In the genomic region with DNA sequence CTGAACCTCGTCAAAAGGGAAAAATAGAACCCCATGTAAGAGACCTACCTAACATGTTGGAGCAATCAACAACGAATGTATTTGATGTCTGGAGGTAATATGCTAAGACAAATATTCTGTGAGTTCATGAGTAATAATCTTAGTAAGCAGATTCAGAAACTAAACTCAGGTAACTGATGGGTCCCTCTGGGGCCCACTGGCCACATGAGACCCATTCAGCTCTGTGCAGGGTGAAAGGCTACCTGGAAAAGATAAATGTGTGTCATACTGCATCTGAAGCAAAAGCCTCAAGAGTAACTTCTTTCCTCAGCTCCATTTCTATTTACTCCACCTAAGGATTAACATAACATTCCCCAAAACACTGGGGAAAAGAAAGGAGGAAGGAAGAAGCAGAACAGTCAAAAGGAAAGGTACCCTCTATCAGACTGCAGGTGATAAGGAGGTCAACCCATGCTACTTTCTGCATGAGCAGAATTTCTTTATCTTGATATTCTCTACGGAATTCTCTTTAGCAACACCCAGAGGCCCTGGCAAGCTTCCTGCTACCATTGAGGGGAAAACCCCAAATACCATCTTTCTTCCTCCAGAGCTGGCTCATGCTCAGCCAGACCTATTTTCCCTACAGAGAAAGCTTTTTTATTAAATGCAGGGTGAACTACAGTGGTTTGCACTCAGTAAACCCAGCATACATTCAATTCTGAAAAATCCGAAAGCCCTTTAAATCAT, we compare ENCODE assay signal across 13 cellular contexts. TPM values are rescaled to one million over a fixed set of nuclear protein-coding genes. Genes with fewer than 3 reads are reported as not detected.
DNase-seq lines count a peak whose midpoint lies in the region; ATAC-seq and TF ChIP-seq lines count a peak whose summit lies in the region.
"Had no signal": no experiment of that assay in that cellular context is flagged by ENCODE, and none has a peak within 500 bp of the region (broad histone marks: within the 10 kb centered on the region; RNA-seq: fewer than 3 reads in every experiment).

No MANE protein-coding gene starts in this region.

- H3K27me3 Mint-ChIP-seq in activated naive CD8-positive, alpha-beta T cell treated with anti-CD3 and anti-CD28 coated beads, Interleukin-2, amount 50 U/mL, for 24 hours: no peaks in the 10 kb centered on the region
- H3K27me3 Mint-ChIP-seq in activated naive CD8-positive, alpha-beta T cell treated with anti-CD3 and anti-CD28 coated beads for 36 hours: no peaks in the 10 kb centered on the region
- no peaks in the 10 kb centered on the region for H3K27me3 Mint-ChIP-seq in activated B cell treated with CpG ODN at 0.5 μM for 24 hours
- H3K27me3 Mint-ChIP-seq: naive thymus-derived CD4-positive, alpha-beta T cell had no signal

- intact Hi-C loops in activated B cell treated with CpG ODN at 0.5 μM for 24 hours (cut with micrococcal nuclease): loop anchor here (1.0 kb wide), 1 partner anchor 62 kb away; no protein-coding TSS in a partner anchor

- H3K4me1 Mint-ChIP-seq in activated naive CD8-positive, alpha-beta T cell treated with anti-CD3 and anti-CD28 coated beads, Interleukin-2, amount 50 U/mL, for 24 hours: no peaks in the 10 kb centered on the region
- H3K4me1 Mint-ChIP-seq in activated naive CD8-positive, alpha-beta T cell treated with anti-CD3 and anti-CD28 coated beads for 36 hours: no peaks in the 10 kb centered on the region
- peaks cover 35% of the 10 kb centered on the region for H3K4me1 Mint-ChIP-seq in activated B cell treated with CpG ODN at 0.5 μM for 24 hours
- H3K4me1 Mint-ChIP-seq: naive thymus-derived CD4-positive, alpha-beta T cell had no signal

- no peak overlapping the region for H3K4me3 Mint-ChIP-seq in activated naive CD8-positive, alpha-beta T cell treated with anti-CD3 and anti-CD28 coated beads, Interleukin-2, amount 50 U/mL, for 24 hours
- H3K4me3 Mint-ChIP-seq in activated naive CD8-positive, alpha-beta T cell treated with anti-CD3 and anti-CD28 coated beads for 36 hours: no peak overlapping the region
- no peak overlapping the region for H3K4me3 Mint-ChIP-seq in activated B cell treated with CpG ODN at 0.5 μM for 24 hours
- H3K4me3 Mint-ChIP-seq: naive thymus-derived CD4-positive, alpha-beta T cell had no signal

- no peak for DNase-seq in activated naive CD8-positive, alpha-beta T cell treated with anti-CD3 and anti-CD28 coated beads, Interleukin-2, amount 50 U/mL, for 24 hours
- no peak for DNase-seq in activated naive CD8-positive, alpha-beta T cell treated with anti-CD3 and anti-CD28 coated beads for 36 hours
- no peak for DNase-seq in activated B cell treated with CpG ODN at 0.5 μM for 24 hours
- DNase-seq in fibroblast of the conjunctiva (ENCODE audit: low read depth): peak; percentile 21
- no peak for DNase-seq in epidermal melanocyte (ENCODE audit: insufficient read length, low spot score)
- DNase-seq in DMS79 (lab: John Stamatoyannopoulos, UW): no peak
- DNase-seq: DND-41; naive thymus-derived CD4-positive, alpha-beta T cell; NCI-H1105; NCI-H526 treated with DMSO at 0.1 percent for 48 hours; Right ventricle myocardium superior had no signal

- TF ChIP-seq CTCF in activated B cell treated with CpG ODN at 0.5 μM for 24 hours (IDR thresholded peaks at IDR 0.05): no peak

- H3K36me3 Mint-ChIP-seq in activated naive CD8-positive, alpha-beta T cell treated with anti-CD3 and anti-CD28 coated beads, Interleukin-2, amount 50 U/mL, for 24 hours (ENCODE audit: low read depth): no peaks in the 10 kb centered on the region
- H3K36me3 Mint-ChIP-seq in activated naive CD8-positive, alpha-beta T cell treated with anti-CD3 and anti-CD28 coated beads for 36 hours: peaks cover 5% of the 10 kb centered on the region
- H3K36me3 Mint-ChIP-seq in activated B cell treated with CpG ODN at 0.5 μM for 24 hours (ENCODE audit: low read depth): no peaks in the 10 kb centered on the region

- ATAC-seq in activated naive CD8-positive, alpha-beta T cell treated with anti-CD3 and anti-CD28 coated beads, Interleukin-2, amount 50 U/mL, for 24 hours: peak; percentile 33
- ATAC-seq in activated B cell treated with CpG ODN at 0.5 μM for 24 hours (ENCODE audit: low read depth): peak; percentile 68
- no peak for ATAC-seq in HG03135 (IDR thresholded peaks at IDR 0.05; ENCODE audit: unreplicated experiment)
- no peak for ATAC-seq in GM21360 (IDR thresholded peaks at IDR 0.05; ENCODE audit: unreplicated experiment)
- ATAC-seq: naive thymus-derived CD4-positive, alpha-beta T cell had no signal

- H3K27ac Mint-ChIP-seq in activated naive CD8-positive, alpha-beta T cell treated with anti-CD3 and anti-CD28 coated beads, Interleukin-2, amount 50 U/mL, for 24 hours: no peak overlapping the region
- no peak overlapping the region for H3K27ac Mint-ChIP-seq in activated naive CD8-positive, alpha-beta T cell treated with anti-CD3 and anti-CD28 coated beads for 36 hours
- peak overlapping the region; percentile 24 for H3K27ac Mint-ChIP-seq in activated B cell treated with CpG ODN at 0.5 μM for 24 hours
- H3K27ac Mint-ChIP-seq: naive thymus-derived CD4-positive, alpha-beta T cell had no signal

- POLR2A ChIA-PET in activated B cell treated with CpG ODN at 0.5 μM for 24 hours (lab: Charles Lee): no interaction called here

- no peaks in the 10 kb centered on the region for H3K9me3 Mint-ChIP-seq in activated naive CD8-positive, alpha-beta T cell treated with anti-CD3 and anti-CD28 coated beads, Interleukin-2, amount 50 U/mL, for 24 hours
- no peaks in the 10 kb centered on the region for H3K9me3 Mint-ChIP-seq in activated naive CD8-positive, alpha-beta T cell treated with anti-CD3 and anti-CD28 coated beads for 36 hours
- no peaks in the 10 kb centered on the region for H3K9me3 Mint-ChIP-seq in activated B cell treated with CpG ODN at 0.5 μM for 24 hours
- H3K9me3 Mint-ChIP-seq: naive thymus-derived CD4-positive, alpha-beta T cell had no signal

- CTCF ChIA-PET in activated B cell treated with CpG ODN at 0.5 μM for 24 hours (lab: Charles Lee): no interaction called here

RNA-seq across cellular contexts. Expression of a gene that starts 37.7 kb away (rescaled TPM):
- total RNA-seq in activated naive CD8-positive, alpha-beta T cell treated with anti-CD3 and anti-CD28 coated beads for 36 hours: under 1 TPM; 0.10 to 0.23 TPM
- 3.3 and 4.4 TPM in 2 replicates for total RNA-seq in activated B cell treated with CpG ODN at 0.5 μM for 24 hours

RNA-seq across cellular contexts. Expression of a gene that starts 49.2 kb away (rescaled TPM):
- total RNA-seq in activated naive CD8-positive, alpha-beta T cell treated with anti-CD3 and anti-CD28 coated beads for 36 hours: under 1 TPM; 0.12 to 0.41 TPM
- 1.1 and 1.8 TPM in 2 replicates for total RNA-seq in activated B cell treated with CpG ODN at 0.5 μM for 24 hours

Comparison
In these comparisons a context has a peak if more than half of its experiments do, and no peak if none do; other contexts are left out.
1. ATAC-seq: peak in activated naive CD8-positive, alpha-beta T cell treated with anti-CD3 and anti-CD28 coated beads, Interleukin-2, amount 50 U/mL, for 24 hours (single experiment) and activated B cell treated with CpG ODN at 0.5 μM for 24 hours (single experiment); none in HG03135 (single experiment) and GM21360 (single experiment).